Comparison of ENCODE assay signal across 9 cellular contexts in genomic region chr4:139619644-139620043, GRCh38. TPM values are rescaled to one million over a fixed set of nuclear protein-coding genes. Genes with fewer than 3 reads are reported as not detected.
DNase-seq lines count a peak whose midpoint lies in the region; ATAC-seq, FAIRE-seq and TF ChIP-seq lines count a peak whose summit lies in the region.
"Had no signal": no experiment of that assay in that cellular context is flagged by ENCODE, and none has a peak within 500 bp of the region (broad histone marks: within the 10 kb centered on the region; RNA-seq: fewer than 3 reads in every experiment).

No MANE protein-coding gene starts in this region.

- no peaks in the 10 kb centered on the region for H3K79me2 ChIP-seq in K562 (ENCODE audit: control insufficient read depth, insufficient read depth, low read length)

- no peak for TF ChIP-seq EP300 in K562 (IDR thresholded peaks at IDR 0.05; ENCODE audit: low read length)

- H4K20me1 ChIP-seq in K562 (replicated peaks; ENCODE audit: control insufficient read depth, insufficient read depth, low read length), result no peaks in the 10 kb centered on the region

- H2AFZ ChIP-seq in K562 (ENCODE audit: low read depth, low read length), result no peak overlapping the region

- no peaks in the 10 kb centered on the region for H3K9me3 Mint-ChIP-seq in osteocyte (ENCODE audit: unreplicated experiment)
- H3K9me3 Mint-ChIP-seq: natural killer cell had no signal

- DNase-seq in GM03348 (ENCODE audit: low spot score), result peak; percentile 37
- peak; percentile 69 to 81 for DNase-seq in Kasumi-1 (lab: John Stamatoyannopoulos, UW)
- peak in 2 of 4 experiments; percentile 18 to 37 for DNase-seq in K562 (ENCODE audit: extremely low read depth in 1 of 4, low spot score in 3 of 4)
- DNase-seq in osteocyte (ENCODE audit: extremely low spot score, unreplicated experiment), result no peak
- DNase-seq in stimulated activated naive CD4-positive, alpha-beta T cell (lab: John Stamatoyannopoulos, UW), result no peak
- DNase-seq in AG08396 (ENCODE audit: low spot score), result no peak
- DNase-seq in SHP77 treated with DMSO at 0.1 percent for 48 hours (lab: John Stamatoyannopoulos, UW), result no peak
- DNase-seq: natural killer cell had no signal

- no peak overlapping the region for H3K4me3 ChIP-seq in K562

- ATAC-seq in GM19452 (IDR thresholded peaks at IDR 0.05; ENCODE audit: unreplicated experiment) (peak; percentile 83), K562 (peak; percentile 92)

- CTCF ChIA-PET in K562 (lab: Yijun Ruan, JAX; ENCODE audit: low intra/inter-chr PET ratio), result no interaction called here

- H3K4me3 Mint-ChIP-seq in osteocyte (ENCODE audit: unreplicated experiment), result no peak overlapping the region
- H3K4me3 Mint-ChIP-seq: natural killer cell had no signal

- peak; percentile 55 to 59 (median 59); a peak in 5 of 6 replicates for TF ChIP-seq CTCF in K562 (IDR thresholded peaks at IDR 0.05 in 2 of 3, conservative IDR thresholded peaks at IDR 0.05 in 1 of 3; ENCODE audit: insufficient read depth in 2 of 3, low read depth in 1 of 3, low read length in 3 of 3)
- peak; percentile 48 for TF ChIP-seq CTCF in osteocyte (IDR thresholded peaks at IDR 0.05)

- H3K27ac Mint-ChIP-seq in osteocyte (ENCODE audit: unreplicated experiment), result no peak overlapping the region
- H3K27ac Mint-ChIP-seq: natural killer cell had no signal

- no peaks in the 10 kb centered on the region for H3K9me3 ChIP-seq in K562 (replicated peaks; ENCODE audit: control insufficient read depth, insufficient read depth, low read depth, low read length)

- H3K36me3 ChIP-seq in K562 (ENCODE audit: control insufficient read depth, insufficient read depth, low read length), result no peaks in the 10 kb centered on the region

- H3K4me1 ChIP-seq in K562 (replicated peaks in 1 of 2; ENCODE audit: control insufficient read depth in 2 of 2, insufficient read depth in 2 of 2, low read length in 2 of 2), result no peaks in the 10 kb centered on the region

- no peaks in the 10 kb centered on the region for H3K4me1 Mint-ChIP-seq in osteocyte (ENCODE audit: unreplicated experiment)

- no peaks in the 10 kb centered on the region for H3K36me3 Mint-ChIP-seq in osteocyte (ENCODE audit: unreplicated experiment)
- H3K36me3 Mint-ChIP-seq: natural killer cell had no signal

- POLR2A ChIA-PET in K562 (lab: Yijun Ruan, JAX), result no interaction called here

- peaks cover 4% of the 10 kb centered on the region for H3K27me3 Mint-ChIP-seq in osteocyte (ENCODE audit: unreplicated experiment)

- peak; percentile 17 to 51 for TF ChIP-seq RAD21 in K562 (CRISPR knock-in tag; conservative IDR thresholded peaks at IDR 0.05 in 1 of 2, IDR thresholded peaks at IDR 0.05 in 1 of 2)

- no peak overlapping the region for H3K4me2 ChIP-seq in K562 (ENCODE audit: insufficient read depth, low read length)

- peaks cover 4 to 5% of the 10 kb centered on the region in 2 experiments; a peak in 3 of 5 replicates for H3K27me3 ChIP-seq in K562 (ENCODE audit: control insufficient read depth in 2 of 2, insufficient read depth in 2 of 2, low read length in 2 of 2)

- no peaks in the 10 kb centered on the region for H3K9me1 ChIP-seq in K562 (ENCODE audit: control insufficient read depth, insufficient read depth, low read length)

- intact Hi-C loops in K562 (cut with micrococcal nuclease), result no loop called here

- no peak for TF ChIP-seq POLR2A in K562 (conservative IDR thresholded peaks at IDR 0.05)

- WGBS in K562 (ENCODE audit: insufficient coverage, low coverage, missing lambda C conversion rate), result 19% methylated on average over 5 of the region's 5 CpGs

- H3K9ac ChIP-seq in K562 (ENCODE audit: insufficient read depth in 1 of 2, low read depth in 2 of 2, low read length in 2 of 2), result no peak overlapping the region

- no TSS peak for BruUV-seq in K562 (replicated peaks; lab: Mats Ljungman, UMichigan)

- FAIRE-seq in K562 (lab: Jason Lieb, UNC), result peak; percentile 82

- in situ Hi-C loops in K562 (cut with MboI), result no loop called here

- H3K27ac ChIP-seq in K562 (ENCODE audit: extremely low read depth, low read depth, low read length), result no peak overlapping the region

TF ChIP-seq in K562, 482 proteins besides CTCF, POLR2A, EP300 and RAD21:
- TF ChIP-seq SMC3 (conservative IDR thresholded peaks at IDR 0.05; ENCODE audit: insufficient read depth, low read depth, low read length), result 0 out of 2 replicates have a peak, but pooled peaks have one; percentile 23
- TF ChIP-seq ZNF512 (tag; IDR thresholded peaks at IDR 0.05), result no peak
- no peak for TF ChIP-seq PTBP1 (IDR thresholded peaks at IDR 0.05; ENCODE audit: low read depth, low read length)
- no peak for TF ChIP-seq ZNF263 (CRISPR knock-in tag; IDR thresholded peaks at IDR 0.05; ENCODE audit: borderline replicate concordance)
- TF ChIP-seq MYC (IDR thresholded peaks at IDR 0.05; ENCODE audit: low read depth, low read length), result no peak
- TF ChIP-seq MYC (CRISPR knock-in tag; IDR thresholded peaks at IDR 0.05; ENCODE audit: borderline replicate concordance, low read depth), result no peak
- no peak for TF ChIP-seq SP2 (IDR thresholded peaks at IDR 0.05; ENCODE audit: extremely low read depth, low read depth, low read length, poor library complexity, severe bottlenecking)
- no peak for TF ChIP-seq LEF1 (IDR thresholded peaks at IDR 0.05)
- no peak for TF ChIP-seq TEAD1 (CRISPR knock-in tag; IDR thresholded peaks at IDR 0.05)

RNA-seq across cellular contexts. Expression of gene MGST2, which starts 46.0 kb away (rescaled TPM):
- 32.7 and 49.5 TPM in 2 replicates for total RNA-seq in K562 (2011; cell fraction: chromatin; rRNA removed; ENCODE audit: low replicate concordance)
- total RNA-seq in K562 (2011; cell fraction: nucleolus; rRNA removed), result 34.0 and 43.0 TPM in 2 replicates
- total RNA-seq in K562 (2011; cell fraction: nucleoplasm; rRNA removed), result 49.1 and 50.4 TPM in 2 replicates
- total RNA-seq in K562 (2014; rRNA removed) (38.7 and 49.1 TPM in 2 replicates), K562 (2014; rRNA removed; fragmentation: Illumina TruSeq; extraction: Trizol) (82.0 and 94.3 TPM in 2 replicates), K562 (2015; rRNA removed; fragmentation: Illumina TruSeq; extraction: Trizol) (84.7 and 92.7 TPM in 2 replicates), K562 (2021) (55.0 and 61.0 TPM in 2 replicates), osteocyte (29.2 and 29.9 TPM in 2 replicates)
- polyA plus RNA-seq in K562 (2011; rRNA removed) (59.5 and 74.6 TPM in 2 replicates), K562 (2014; fragmentation: Illumina TruSeq; extraction: Trizol) (80.0 and 84.6 TPM in 2 replicates), K562 (2014; fragmentation: Nextera tagmentation; extraction: Ambion mirVana) (100 to 1,000 TPM; 108 to 115 TPM), K562 (2014; rRNA removed) (96.7 and 112 TPM in 2 replicates)
- 37.7 and 87.4 TPM in 2 replicates for polyA plus RNA-seq in K562 (2011; cell fraction: cytosol; rRNA removed)
- 13.9 and 28.1 TPM in 2 replicates for polyA plus RNA-seq in K562 (2011; cell fraction: nucleus; rRNA removed)
- polyA plus RNA-seq in K562 (2012), result 62.4 and 77.5 TPM in 2 replicates
- polyA minus RNA-seq in K562 (2011; rRNA and poly(A)+ RNA removed), result 23.9 and 27.1 TPM in 2 replicates
- 14.1 and 16.5 TPM in 2 replicates for polyA minus RNA-seq in K562 (2011; cell fraction: cytosol; rRNA and poly(A)+ RNA removed)
- polyA minus RNA-seq in K562 (2011; cell fraction: nucleus; rRNA and poly(A)+ RNA removed), result 11.4 and 23.4 TPM in 2 replicates

Comparison
In these comparisons a context has a peak if more than half of its experiments do, and no peak if none do; other contexts are left out.
1. DNase-seq: peak in GM03348 (single experiment) and Kasumi-1 (2 of 2); none in osteocyte (single experiment), stimulated activated naive CD4-positive, alpha-beta T cell (0 of 6), AG08396 (single experiment) and SHP77 treated with DMSO at 0.1 percent for 48 hours (single experiment).